12 cellular contexts compared by ENCODE assay signal in genomic region chr6:56730663-56731529, GRCh38.
A peak's percentile ranks its signal among the peaks of the same experiment; 100 is the strongest.
DNase-seq lines count a peak whose midpoint lies in the region; ATAC-seq and TF ChIP-seq lines count a peak whose summit lies in the region.
"Had no signal": no experiment of that assay in that cellular context is flagged by ENCODE, and none has a peak within 500 bp of the region (broad histone marks: within the 10 kb centered on the region; RNA-seq: fewer than 3 reads in every experiment).

No MANE protein-coding gene starts in this region.

- peaks cover 58% of the 10 kb centered on the region for H3K4me1 Mint-ChIP-seq in progenitor cell of endocrine pancreas (ENCODE audit: low read depth)
- H3K4me1 Mint-ChIP-seq: stimulated activated effector memory CD8-positive, alpha-beta T cell treated with anti-CD3 and anti-CD28 coated beads, Interleukin-12 subunit alpha, Interleukin-12 subunit beta, amount 100 ng/mL, for 72 hours; T-helper 17 cell had no signal

- H3K36me3 ChIP-seq in SJSA1: no peaks in the 10 kb centered on the region; the same call in 1 of the 2 replicates

- H3K4me3 ChIP-seq in SJSA1 (no peak overlapping the region), fibroblast of the aortic adventitia (ENCODE audit: low read depth, low read length) (no peak overlapping the region)

- DNase-seq in EL (peak; percentile 82), SJSA1 (ENCODE audit: low read depth in 1 of 2, low spot score in 2 of 2) (peak in 1 of 2 experiments; percentile 78), fibroblast of the aortic adventitia (ENCODE audit: low read depth) (peak; percentile 66), progenitor cell of endocrine pancreas (ENCODE audit: low spot score, unreplicated experiment) (no peak), NCI-H1105 treated with DMSO at 0.1 percent for 48 hours (lab: John Stamatoyannopoulos, UW) (no peak), hypothalamus (lab: John Stamatoyannopoulos, UW) (no peak), CD1c-positive myeloid dendritic cell (ENCODE audit: extremely low spot score) (no peak)
- DNase-seq: DMS79 treated with DMSO at 0.1 percent for 48 hours, NCI-H2227 treated with DMSO at 0.1 percent for 48 hours, T-helper 17 cell had no signal

- no peak overlapping the region for H3K4me3 Mint-ChIP-seq in progenitor cell of endocrine pancreas (ENCODE audit: low read depth)
- H3K4me3 Mint-ChIP-seq: stimulated activated effector memory CD8-positive, alpha-beta T cell treated with anti-CD3 and anti-CD28 coated beads, Interleukin-12 subunit alpha, Interleukin-12 subunit beta, amount 100 ng/mL, for 72 hours; T-helper 17 cell had no signal

- no peaks in the 10 kb centered on the region for H3K9me3 ChIP-seq in SJSA1 (replicated peaks)

- TF ChIP-seq CTCF in fibroblast of the aortic adventitia (IDR thresholded peaks at IDR 0.05; ENCODE audit: insufficient read depth, low read length) (no peak), progenitor cell of endocrine pancreas (IDR thresholded peaks at IDR 0.05; ENCODE audit: unreplicated experiment) (no peak)

- no peaks in the 10 kb centered on the region for H3K9me3 Mint-ChIP-seq in progenitor cell of endocrine pancreas (ENCODE audit: low read depth)
- H3K9me3 Mint-ChIP-seq: stimulated activated effector memory CD8-positive, alpha-beta T cell treated with anti-CD3 and anti-CD28 coated beads, Interleukin-12 subunit alpha, Interleukin-12 subunit beta, amount 100 ng/mL, for 72 hours had no signal

- H3K27me3 Mint-ChIP-seq in progenitor cell of endocrine pancreas: no peaks in the 10 kb centered on the region

- H3K36me3 Mint-ChIP-seq in progenitor cell of endocrine pancreas (ENCODE audit: insufficient read depth): no peaks in the 10 kb centered on the region
- H3K36me3 Mint-ChIP-seq: stimulated activated effector memory CD8-positive, alpha-beta T cell treated with anti-CD3 and anti-CD28 coated beads, Interleukin-12 subunit alpha, Interleukin-12 subunit beta, amount 100 ng/mL, for 72 hours had no signal

- no peak for ATAC-seq in HG03175 (IDR thresholded peaks at IDR 0.05; ENCODE audit: unreplicated experiment)
- ATAC-seq: stimulated activated effector memory CD8-positive, alpha-beta T cell treated with anti-CD3 and anti-CD28 coated beads, Interleukin-12 subunit alpha, Interleukin-12 subunit beta, amount 100 ng/mL, for 72 hours; T-helper 17 cell had no signal

- peaks cover 73% of the 10 kb centered on the region for H3K4me1 ChIP-seq in SJSA1 (replicated peaks)

- H3K27ac Mint-ChIP-seq in progenitor cell of endocrine pancreas: peak overlapping the region; percentile 27
- H3K27ac Mint-ChIP-seq: stimulated activated effector memory CD8-positive, alpha-beta T cell treated with anti-CD3 and anti-CD28 coated beads, Interleukin-12 subunit alpha, Interleukin-12 subunit beta, amount 100 ng/mL, for 72 hours; T-helper 17 cell had no signal

- H3K27ac ChIP-seq in SJSA1: peak overlapping the region; percentile 81

- no peaks in the 10 kb centered on the region for H3K27me3 ChIP-seq in SJSA1 (replicated peaks)

Comparison
In these comparisons a context has a peak if more than half of its experiments do, and no peak if none do; other contexts are left out.
1. DNase-seq: peak in EL (single experiment) and fibroblast of the aortic adventitia (single experiment); none in progenitor cell of endocrine pancreas (single experiment), NCI-H1105 treated with DMSO at 0.1 percent for 48 hours (single experiment), hypothalamus (0 of 51) and CD1c-positive myeloid dendritic cell (single experiment).